11 cellular contexts compared by ENCODE assay signal in genomic region chr3:112013784-112014143, GRCh38. TPM values are rescaled to one million over a fixed set of nuclear protein-coding genes. Genes with fewer than 3 reads are reported as not detected.
DNase-seq lines count a peak whose midpoint lies in the region; ATAC-seq and TF ChIP-seq lines count a peak whose summit lies in the region.
"Had no signal": no experiment of that assay in that cellular context is flagged by ENCODE, and none has a peak within 500 bp of the region (broad histone marks: within the 10 kb centered on the region; RNA-seq: fewer than 3 reads in every experiment).

No MANE protein-coding gene starts in this region.

- 56 to 68% (median 57%) methylated on average over 5 of the region's 5 CpGs for WGBS in psoas muscle, 3 donors

- no peak overlapping the region for H3K4me3 Mint-ChIP-seq in activated CD8-positive, alpha-beta memory T cell treated with anti-CD3 and anti-CD28 coated beads, Interleukin-2, amount 10 ng/mL, durations not matched to agents 7 days and 5 days
- H3K4me3 Mint-ChIP-seq in activated T-helper 2 cell treated with anti-CD3 and anti-CD28 coated beads, Interferon-gamma antibody, Interleukin-2, Interleukin-4, amounts not matched to agents 10 μg/mL and 5 μg/mL and 100 μg/mL, durations not matched to agents 14 hours and 24 hours and 36 hours (ENCODE audit: low read depth), result no peak overlapping the region
- H3K4me3 Mint-ChIP-seq: activated T-cell treated with anti-CD3 and anti-CD28 coated beads, Interleukin-2, amount 50 U/mL, for 4 hours had no signal

- H3K4me1 Mint-ChIP-seq in activated CD8-positive, alpha-beta memory T cell treated with anti-CD3 and anti-CD28 coated beads, Interleukin-2, amount 10 ng/mL, durations not matched to agents 7 days and 5 days, result peaks cover 13% of the 10 kb centered on the region
- H3K4me1 Mint-ChIP-seq in activated T-helper 2 cell treated with anti-CD3 and anti-CD28 coated beads, Interferon-gamma antibody, Interleukin-2, Interleukin-4, amounts not matched to agents 10 μg/mL and 5 μg/mL and 100 μg/mL, durations not matched to agents 14 hours and 24 hours and 36 hours (ENCODE audit: low read depth), result peaks cover 23% of the 10 kb centered on the region

- TF ChIP-seq CTCF in PC-9 (conservative IDR thresholded peaks at IDR 0.05), result peak; percentile 41; the same call in 1 of the 2 replicates
- TF ChIP-seq CTCF in psoas muscle (IDR thresholded peaks at IDR 0.05), result no peak

- peak; percentile 20 for ATAC-seq in activated CD8-positive, alpha-beta memory T cell treated with anti-CD3 and anti-CD28 coated beads, Interleukin-2, amount 10 ng/mL, durations not matched to agents 7 days and 5 days
- ATAC-seq in HG02642 (IDR thresholded peaks at IDR 0.05; ENCODE audit: poor library complexity, unreplicated experiment), result peak; percentile 14
- peak in 2 of 4 donors; percentile 15 to 18 for ATAC-seq in psoas muscle

- H3K27ac ChIP-seq in PC-9 (no peak overlapping the region), psoas muscle (no peak overlapping the region)

- no peaks in the 10 kb centered on the region for H3K9me3 ChIP-seq in PC-9 (ENCODE audit: insufficient read depth, low read depth)
- H3K9me3 ChIP-seq in psoas muscle, result no peaks in the 10 kb centered on the region

- DNase-seq in activated CD8-positive, alpha-beta memory T cell treated with anti-CD3 and anti-CD28 coated beads, Interleukin-2, amount 10 ng/mL, durations not matched to agents 7 days and 5 days, result no peak
- no peak for DNase-seq in activated CD8-positive, alpha-beta memory T cell treated with anti-CD3 and anti-CD28 coated beads, Interleukin-2, amount 50 U/mL, for 48 hours
- DNase-seq in PC-9 (no peak), psoas muscle (no peak), GM03348 (ENCODE audit: low spot score) (no peak), GM19240 (ENCODE audit: insufficient read length, low spot score) (no peak)
- DNase-seq in activated T-helper 2 cell treated with anti-CD3 and anti-CD28 coated beads, Interferon-gamma antibody, Interleukin-2, Interleukin-4, amounts not matched to agents 10 μg/mL and 5 μg/mL and 100 μg/mL, durations not matched to agents 14 hours and 24 hours and 36 hours (ENCODE audit: low spot score), result no peak

- H2AFZ ChIP-seq in PC-9, result no peak overlapping the region

- H3K79me2 ChIP-seq in PC-9 (ENCODE audit: low read depth), result no peaks in the 10 kb centered on the region

- H3K9me2 ChIP-seq in PC-9 (ENCODE audit: insufficient read depth), result no peaks in the 10 kb centered on the region

- H3K4me3 ChIP-seq in PC-9 (no peak overlapping the region), psoas muscle (peak overlapping the region; percentile 13)

- peak overlapping the region; percentile 11; the same call in 1 of the 2 replicates for H3K4me2 ChIP-seq in PC-9

- H3K36me3 ChIP-seq in PC-9 (ENCODE audit: low read depth) (no peaks in the 10 kb centered on the region), psoas muscle (ENCODE audit: insufficient read depth in 1 of 2, low read depth in 1 of 2) (no peaks in the 10 kb centered on the region)

- BruUV-seq in PC-9 (replicated peaks; lab: Mats Ljungman, UMichigan), result no TSS peak

- H3K27me3 Mint-ChIP-seq in activated CD8-positive, alpha-beta memory T cell treated with anti-CD3 and anti-CD28 coated beads, Interleukin-2, amount 10 ng/mL, durations not matched to agents 7 days and 5 days, result no peaks in the 10 kb centered on the region
- no peaks in the 10 kb centered on the region for H3K27me3 Mint-ChIP-seq in activated T-helper 2 cell treated with anti-CD3 and anti-CD28 coated beads, Interferon-gamma antibody, Interleukin-2, Interleukin-4, amounts not matched to agents 10 μg/mL and 5 μg/mL and 100 μg/mL, durations not matched to agents 14 hours and 24 hours and 36 hours (ENCODE audit: low read depth)

- no peaks in the 10 kb centered on the region for H3F3A ChIP-seq in PC-9 (ENCODE audit: insufficient read depth, low read depth)

- H3K36me3 Mint-ChIP-seq in activated CD8-positive, alpha-beta memory T cell treated with anti-CD3 and anti-CD28 coated beads, Interleukin-2, amount 10 ng/mL, durations not matched to agents 7 days and 5 days, result no peaks in the 10 kb centered on the region
- H3K36me3 Mint-ChIP-seq in activated T-helper 2 cell treated with anti-CD3 and anti-CD28 coated beads, Interferon-gamma antibody, Interleukin-2, Interleukin-4, amounts not matched to agents 10 μg/mL and 5 μg/mL and 100 μg/mL, durations not matched to agents 14 hours and 24 hours and 36 hours (ENCODE audit: low read depth), result no peaks in the 10 kb centered on the region

- H4K20me1 ChIP-seq in PC-9 (ENCODE audit: insufficient read depth), result no peaks in the 10 kb centered on the region

- CTCF ChIA-PET in activated CD8-positive, alpha-beta memory T cell treated with anti-CD3 and anti-CD28 coated beads, Interleukin-2, amount 10 ng/mL, durations not matched to agents 7 days and 5 days (lab: Charles Lee), result interaction anchor here (0.6 to 5.8 kb wide), 38 partner anchors 10 to 538 kb away, joined by 3 to 73 read pairs (median 4); partner anchors contain the start of genes ABHD10, GCSAM and PHLDB2
- CTCF ChIA-PET in PC-9 (lab: Charles Lee), result interaction anchor here (0.6 to 1.6 kb wide), 19 partner anchors 12 to 436 kb away, joined by 3 to 19 read pairs (median 5); partner anchors contain the start of genes ABHD10 and TAGLN3

- H3K4me1 ChIP-seq in PC-9 (replicated peaks; ENCODE audit: insufficient read depth) (no peaks in the 10 kb centered on the region), psoas muscle (no peaks in the 10 kb centered on the region)

- POLR2A ChIA-PET in PC-9 (lab: Charles Lee; ENCODE audit: unreplicated experiment), result interaction anchor here (1.2 kb wide), 1 partner anchor 860 kb away, joined by 8 read pairs; no protein-coding TSS in a partner anchor

- intact Hi-C loops in PC-9 (cut with micrococcal nuclease; ENCODE audit: unreplicated experiment) (loop anchor here (1.0 to 5.0 kb wide), 3 partner anchors 25 to 436 kb away; no protein-coding TSS in a partner anchor), psoas muscle (cut with DNase I) (loop anchor here in 1 of 2 donors (2.0 kb wide), 1 partner anchor 25 kb away; no protein-coding TSS in a partner anchor)
- intact Hi-C loops in activated T-helper 2 cell treated with anti-CD3 and anti-CD28 coated beads, Interferon-gamma antibody, Interleukin-2, Interleukin-4, amounts not matched to agents 10 μg/mL and 5 μg/mL and 100 μg/mL, durations not matched to agents 14 hours and 24 hours and 36 hours (cut with micrococcal nuclease), result loop anchor here (1.0 to 2.0 kb wide), 6 partner anchors 11 to 296 kb away; partner anchors contain the start of gene ABHD10

- no peaks in the 10 kb centered on the region for H3K9me3 Mint-ChIP-seq in activated CD8-positive, alpha-beta memory T cell treated with anti-CD3 and anti-CD28 coated beads, Interleukin-2, amount 10 ng/mL, durations not matched to agents 7 days and 5 days (ENCODE audit: low read depth)
- H3K9me3 Mint-ChIP-seq in activated T-helper 2 cell treated with anti-CD3 and anti-CD28 coated beads, Interferon-gamma antibody, Interleukin-2, Interleukin-4, amounts not matched to agents 10 μg/mL and 5 μg/mL and 100 μg/mL, durations not matched to agents 14 hours and 24 hours and 36 hours, result no peaks in the 10 kb centered on the region
- H3K9me3 Mint-ChIP-seq: activated T-cell treated with anti-CD3 and anti-CD28 coated beads, Interleukin-2, amount 50 U/mL, for 4 hours had no signal

- H3K27ac Mint-ChIP-seq in activated CD8-positive, alpha-beta memory T cell treated with anti-CD3 and anti-CD28 coated beads, Interleukin-2, amount 10 ng/mL, durations not matched to agents 7 days and 5 days, result no peak overlapping the region
- no peak overlapping the region for H3K27ac Mint-ChIP-seq in activated T-helper 2 cell treated with anti-CD3 and anti-CD28 coated beads, Interferon-gamma antibody, Interleukin-2, Interleukin-4, amounts not matched to agents 10 μg/mL and 5 μg/mL and 100 μg/mL, durations not matched to agents 14 hours and 24 hours and 36 hours

- H3K27me3 ChIP-seq in PC-9 (ENCODE audit: insufficient read depth, low read depth) (no peaks in the 10 kb centered on the region), psoas muscle (ENCODE audit: insufficient read depth in 3 of 3, low read length in 2 of 3) (no peaks in the 10 kb centered on the region)

RNA-seq across cellular contexts. Expression of gene TAGLN3, which starts 15.0 kb away (rescaled TPM):
- total RNA-seq in activated CD8-positive, alpha-beta memory T cell treated with anti-CD3 and anti-CD28 coated beads, Interleukin-2, amount 10 ng/mL, durations not matched to agents 7 days and 5 days, result not detected
- total RNA-seq in PC-9 (2021) (not detected in 2 replicates), psoas muscle (not detected)
- polyA plus RNA-seq in psoas muscle, result under 1 TPM in 2 of 3 donors, not detected in 1; 0.21 to 0.66 TPM
- total RNA-seq in activated T-helper 2 cell treated with anti-CD3 and anti-CD28 coated beads, Interferon-gamma antibody, Interleukin-2, Interleukin-4, amounts not matched to agents 10 μg/mL and 5 μg/mL and 100 μg/mL, durations not matched to agents 14 hours and 24 hours and 36 hours, result 0.34 and 0.46 TPM in 2 replicates

RNA-seq across cellular contexts. Expression of gene TMPRSS7, which starts 20.8 kb away (rescaled TPM):
- not detected for total RNA-seq in activated CD8-positive, alpha-beta memory T cell treated with anti-CD3 and anti-CD28 coated beads, Interleukin-2, amount 10 ng/mL, durations not matched to agents 7 days and 5 days
- total RNA-seq in PC-9 (2021) (0.23 TPM in 1 of 2 replicates, not detected in the other), psoas muscle (not detected)
- not detected for polyA plus RNA-seq in psoas muscle
- not detected in 2 replicates for total RNA-seq in activated T-helper 2 cell treated with anti-CD3 and anti-CD28 coated beads, Interferon-gamma antibody, Interleukin-2, Interleukin-4, amounts not matched to agents 10 μg/mL and 5 μg/mL and 100 μg/mL, durations not matched to agents 14 hours and 24 hours and 36 hours
- total RNA-seq: activated T-cell treated with anti-CD3 and anti-CD28 coated beads, Interleukin-2, amount 50 U/mL, for 4 hours; cardiac septum; kidney epithelial cell had no signal

RNA-seq across cellular contexts. Expression of gene ABHD10, which starts 34.9 kb away (rescaled TPM):
- 10 to 100 TPM; 45.2 to 50.7 TPM for total RNA-seq in activated CD8-positive, alpha-beta memory T cell treated with anti-CD3 and anti-CD28 coated beads, Interleukin-2, amount 10 ng/mL, durations not matched to agents 7 days and 5 days
- total RNA-seq in PC-9 (2021) (57.4 and 57.6 TPM in 2 replicates), psoas muscle (10 to 100 TPM in 3 of 4 donors, 1 to 10 TPM in 1; 8.2 to 17.1 (median 13.2) TPM)
- polyA plus RNA-seq in psoas muscle, result 10 to 100 TPM in 2 of 3 donors, 1 to 10 TPM in 1; 6.1 to 17.0 (median 12.9) TPM
- total RNA-seq in activated T-helper 2 cell treated with anti-CD3 and anti-CD28 coated beads, Interferon-gamma antibody, Interleukin-2, Interleukin-4, amounts not matched to agents 10 μg/mL and 5 μg/mL and 100 μg/mL, durations not matched to agents 14 hours and 24 hours and 36 hours, result 46.3 and 46.9 TPM in 2 replicates
